15 cellular contexts compared by ENCODE assay signal in the genomic region with DNA sequence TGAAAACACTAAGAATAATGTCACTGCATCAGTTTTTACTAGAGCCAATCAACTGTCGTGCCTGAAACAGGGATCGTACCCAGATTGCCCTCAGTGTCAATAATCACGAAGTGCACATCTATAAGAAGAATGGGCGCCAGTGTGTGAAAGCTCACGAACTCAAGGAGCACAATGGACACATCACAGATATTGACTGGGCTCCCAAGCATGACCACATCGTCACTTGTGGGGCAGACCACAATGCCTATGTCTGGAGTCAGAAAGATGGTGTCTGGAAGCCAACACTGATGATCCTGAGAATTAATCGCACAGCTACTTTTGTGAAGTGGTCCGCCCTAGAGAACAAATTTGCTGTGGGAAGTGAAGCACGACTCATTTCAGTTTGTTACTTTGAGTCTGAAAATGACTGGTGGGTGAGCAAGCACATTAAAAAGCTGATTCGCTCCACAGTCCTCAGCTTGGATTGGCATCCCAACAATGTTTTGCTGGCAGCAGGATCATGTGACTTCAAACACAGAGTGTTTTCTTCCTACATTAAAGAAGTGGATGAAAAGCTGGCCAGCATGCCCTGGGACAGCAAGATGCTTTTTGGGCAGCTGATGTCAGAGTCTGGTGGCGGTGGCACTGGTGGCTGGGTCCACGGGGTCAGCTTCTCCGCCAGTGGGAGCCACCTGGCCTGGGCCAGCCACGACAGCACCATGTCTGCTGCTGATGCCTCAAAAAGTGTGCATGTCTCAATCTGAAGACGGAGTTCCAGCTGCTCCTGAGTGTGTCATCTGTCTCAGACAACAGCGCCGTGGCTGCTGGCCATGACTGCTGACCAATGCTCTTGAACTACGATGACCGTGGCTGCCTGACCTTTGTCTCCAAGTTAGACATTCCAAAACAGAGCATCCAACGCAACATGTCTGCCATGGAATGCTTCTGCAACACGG. TPM values are rescaled to one million over a fixed set of nuclear protein-coding genes. Genes with fewer than 3 reads are reported as not detected.
DNase-seq lines count a peak whose midpoint lies in the region; TF ChIP-seq lines count a peak whose summit lies in the region.
"Had no signal": no experiment of that assay in that cellular context is flagged by ENCODE, and none has a peak within 500 bp of the region (broad histone marks: within the 10 kb centered on the region; RNA-seq: fewer than 3 reads in every experiment).

No MANE protein-coding gene starts in this region.

- H4K20me1 ChIP-seq in osteoblast (ENCODE audit: insufficient read depth, low read length) = no peaks in the 10 kb centered on the region

- no peak overlapping the region for H3K4me3 ChIP-seq in osteoblast (ENCODE audit: insufficient read depth, low read length)
- H3K4me3 ChIP-seq: SJSA1, transverse colon had no signal

- DNase-seq in EL (peak; percentile 33), T1000 (lab: John Stamatoyannopoulos, UW) (peak; percentile 8), foreskin melanocyte (peak; percentile 7), osteoblast (ENCODE audit: insufficient read length, low spot score, missing footprints) (no peak), OCI-M2 (lab: John Stamatoyannopoulos, UW; ENCODE audit: unreplicated experiment) (no peak), H4 (ENCODE audit: low spot score) (no peak), SK-N-DZ (ENCODE audit: low spot score) (no peak)
- no peak for DNase-seq in activated CD4-positive, CD25-positive, alpha-beta regulatory T cell (lab: John Stamatoyannopoulos, UW)
- DNase-seq: activated CD8-positive, alpha-beta memory T cell treated with anti-CD3 and anti-CD28 coated beads, Interleukin-2, amount 10 ng/mL, durations not matched to agents 7 days and 5 days; activated naive CD4-positive, alpha-beta T cell treated with anti-CD3 and anti-CD28 coated beads, Interleukin-2, amount 10 ng/mL, durations not matched to agents 7 days and 5 days; DMS153; stimulated activated CD8-positive, alpha-beta memory T cell treated with anti-CD3 and anti-CD28 coated beads, Interleukin-4, amount 100 ng/mL, for 48 hours; transverse colon; WERI-Rb-1 had no signal

- no peaks in the 10 kb centered on the region for H3K36me3 ChIP-seq in osteoblast (ENCODE audit: insufficient read depth, low read length)
- H3K36me3 ChIP-seq: transverse colon had no signal

- no peak for TF ChIP-seq CTCF in osteoblast (IDR thresholded peaks at IDR 0.05; ENCODE audit: extremely low read depth, low read depth, low read length)

- H3K4me1 ChIP-seq in osteoblast (ENCODE audit: insufficient read depth, low read length) = no peaks in the 10 kb centered on the region
- H3K4me1 ChIP-seq: SJSA1 had no signal

- H3K4me2 ChIP-seq in osteoblast (ENCODE audit: insufficient read depth, low read length) = peak overlapping the region; percentile 17

- H3K9me3 ChIP-seq in osteoblast (ENCODE audit: low read depth, low read length) = no peaks in the 10 kb centered on the region
- H3K9me3 ChIP-seq: SJSA1, transverse colon had no signal

- H3K27ac ChIP-seq in osteoblast (ENCODE audit: low read depth, low read length) = no peak overlapping the region
- H3K27ac ChIP-seq: SJSA1, transverse colon, WERI-Rb-1 had no signal

- H2AFZ ChIP-seq in osteoblast (ENCODE audit: low read length) = peak overlapping the region; percentile 20

- no peaks in the 10 kb centered on the region for H3K27me3 ChIP-seq in osteoblast (ENCODE audit: insufficient read depth, low read length)
- H3K27me3 ChIP-seq: SJSA1, transverse colon had no signal

- no peaks in the 10 kb centered on the region for H3K79me2 ChIP-seq in osteoblast (ENCODE audit: insufficient read depth, low read length)

RNA-seq across cellular contexts. Expression of gene NSA2, which starts 32.2 kb away (rescaled TPM):
- 75.6 and 82.8 TPM in 2 replicates for total RNA-seq in osteoblast
- 108 and 128 TPM in 2 replicates for total RNA-seq in H4 (2014; rRNA removed; shearing (Covaris generic))
- 143 and 152 TPM in 2 replicates for polyA plus RNA-seq in SK-N-DZ (2014; cell fraction: cytosol; rRNA removed)
- polyA plus RNA-seq in SK-N-DZ (2014; cell fraction: nucleus; rRNA removed) = 80.2 and 83.4 TPM in 2 replicates

RNA-seq across cellular contexts. Expression of gene GFM2, which starts 32.3 kb away (rescaled TPM):
- 22.8 and 23.0 TPM in 2 replicates for total RNA-seq in osteoblast
- 48.5 and 53.2 TPM in 2 replicates for total RNA-seq in H4 (2014; rRNA removed; shearing (Covaris generic))
- 72.9 and 73.6 TPM in 2 replicates for polyA plus RNA-seq in SK-N-DZ (2014; cell fraction: cytosol; rRNA removed)
- polyA plus RNA-seq in SK-N-DZ (2014; cell fraction: nucleus; rRNA removed) = 116 and 143 TPM in 2 replicates

Comparison
In these comparisons a context has a peak if more than half of its experiments do, and no peak if none do; other contexts are left out.
1. DNase-seq: peak in EL (single experiment), T1000 (single experiment) and foreskin melanocyte (single experiment); none in osteoblast (single experiment), OCI-M2 (single experiment), activated CD4-positive, CD25-positive, alpha-beta regulatory T cell (0 of 4), H4 (single experiment) and SK-N-DZ (single experiment).